In genomic region chr5:133116601-133117000, GRCh38 we compare ENCODE assay signal across 23 cellular contexts.
"Had no signal": no experiment of that assay in that cellular context is flagged by ENCODE, and none has a peak within 500 bp of the region (broad histone marks: within the 10 kb centered on the region; RNA-seq: fewer than 3 reads in every experiment).

No MANE protein-coding gene starts in this region.

- H3K27ac ChIP-seq: esophagus muscularis mucosa, lower lobe of right lung, neural progenitor cell, right lobe of liver, thoracic aorta, vagina had no signal

- DNase-seq: activated CD4-positive, alpha-beta T cell treated with anti-CD3 and anti-CD28 coated beads for 4 hours; activated CD4-positive, alpha-beta T cell treated with anti-CD3 and anti-CD28 coated beads, Interleukin-2, amount 50 U/mL, for 48 hours; activated CD4-positive, CD25-positive, alpha-beta regulatory T cell; activated gamma-delta T cell treated with Interleukin-2 at 50 U/mL for 16 hours; anterior cingulate cortex; caudate nucleus; effector memory CD8-positive, alpha-beta T cell; lower lobe of right lung; naive thymus-derived CD8-positive, alpha-beta T cell; right lobe of liver; stimulated activated CD4-positive, alpha-beta T cell treated with anti-CD3 and anti-CD28 coated beads, Interleukin-15, amount 100 ng/mL, for 24 hours; stimulated activated naive CD4-positive, alpha-beta T cell; SW 1271; T-helper 17 cell had no signal

- H3K27me3 Mint-ChIP-seq: activated naive CD4-positive, alpha-beta T cell treated with anti-CD3 and anti-CD28 coated beads, Interleukin-2, amount 50 U/mL, for 24 hours; effector memory CD8-positive, alpha-beta T cell; naive thymus-derived CD8-positive, alpha-beta T cell; T-helper 17 cell; type B pancreatic cell had no signal

- H3K9me3 ChIP-seq: esophagus muscularis mucosa, lower lobe of right lung, right lobe of liver, thoracic aorta, vagina had no signal

- H3K9me3 Mint-ChIP-seq: activated naive CD4-positive, alpha-beta T cell treated with anti-CD3 and anti-CD28 coated beads, Interleukin-2, amount 50 U/mL, for 24 hours; brain; effector memory CD8-positive, alpha-beta T cell; naive thymus-derived CD8-positive, alpha-beta T cell; neural progenitor cell; type B pancreatic cell had no signal

- H3K4me1 ChIP-seq: lower lobe of right lung, neural progenitor cell, right lobe of liver had no signal

- H3K27ac Mint-ChIP-seq: activated naive CD4-positive, alpha-beta T cell treated with anti-CD3 and anti-CD28 coated beads, Interleukin-2, amount 50 U/mL, for 24 hours; neural progenitor cell; T-helper 17 cell; type B pancreatic cell had no signal

- H3K36me3 Mint-ChIP-seq: activated naive CD4-positive, alpha-beta T cell treated with anti-CD3 and anti-CD28 coated beads, Interleukin-2, amount 50 U/mL, for 24 hours; brain; naive thymus-derived CD8-positive, alpha-beta T cell; type B pancreatic cell had no signal

- H3K4me3 Mint-ChIP-seq: activated naive CD4-positive, alpha-beta T cell treated with anti-CD3 and anti-CD28 coated beads, Interleukin-2, amount 50 U/mL, for 24 hours; brain; effector memory CD8-positive, alpha-beta T cell; naive thymus-derived CD8-positive, alpha-beta T cell; neural progenitor cell; T-helper 17 cell; type B pancreatic cell had no signal

- H3K4me3 ChIP-seq: esophagus muscularis mucosa, lower lobe of right lung, neural progenitor cell, right lobe of liver, smooth muscle cell, thoracic aorta, vagina had no signal

- H2AFZ ChIP-seq: neural progenitor cell had no signal

- H3K4me1 Mint-ChIP-seq: activated naive CD4-positive, alpha-beta T cell treated with anti-CD3 and anti-CD28 coated beads, Interleukin-2, amount 50 U/mL, for 24 hours had no signal

- H3K9ac ChIP-seq: neural progenitor cell had no signal

- H3K27me3 ChIP-seq: esophagus muscularis mucosa, neural progenitor cell, right lobe of liver, vagina had no signal

- H3K4me2 ChIP-seq: neural progenitor cell, smooth muscle cell had no signal

- H3K36me3 ChIP-seq: esophagus muscularis mucosa, lower lobe of right lung, neural progenitor cell, right lobe of liver, thoracic aorta, vagina had no signal

- ATAC-seq: effector memory CD8-positive, alpha-beta T cell; left lobe of liver; lower lobe of right lung; naive thymus-derived CD8-positive, alpha-beta T cell; right lobe of liver; T-helper 17 cell had no signal
